ENCODE assay signal across 10 cellular contexts in genomic region chr19:54133312-54133956, GRCh38. TPM values are rescaled to one million over a fixed set of nuclear protein-coding genes. Genes with fewer than 3 reads are reported as not detected.
DNase-seq lines count a peak whose midpoint lies in the region; ATAC-seq, FAIRE-seq and TF ChIP-seq lines count a peak whose summit lies in the region.
"Had no signal": no experiment of that assay in that cellular context is flagged by ENCODE, and none has a peak within 500 bp of the region (broad histone marks: within the 10 kb centered on the region; RNA-seq: fewer than 3 reads in every experiment).

No MANE protein-coding gene starts in this region.

- H3K79me2 ChIP-seq in H1 (ENCODE audit: control insufficient read depth in 1 of 2, insufficient read depth in 2 of 2, low read length in 2 of 2): peaks cover 0 to 5% of the 10 kb centered on the region in 2 experiments; a peak in 3 of 4 replicates

- H2BK120ac ChIP-seq in H1 (replicated peaks; ENCODE audit: low read depth, low read length): no peak overlapping the region

- H3K23me2 ChIP-seq in H1 (ENCODE audit: low read depth, low read length): peaks cover 13% of the 10 kb centered on the region

- H3K27me3 ChIP-seq in H1 (replicated peaks in 1 of 4; ENCODE audit: control insufficient read depth in 3 of 4, extremely low read depth in 1 of 4, insufficient read depth in 3 of 4, low read length in 3 of 4): no peaks in the 10 kb centered on the region
- H3K27me3 ChIP-seq: cardiac muscle cell had no signal

- H3K4me2 ChIP-seq in H1 (ENCODE audit: insufficient read depth in 1 of 2, low read depth in 2 of 2, low read length in 2 of 2): no peak overlapping the region

- H3K36me3 Mint-ChIP-seq in activated naive CD4-positive, alpha-beta T cell treated with anti-CD3 and anti-CD28 coated beads, Interleukin-2, amount 10 ng/mL, durations not matched to agents 7 days and 5 days: peaks cover 14% of the 10 kb centered on the region
- H3K36me3 Mint-ChIP-seq in stimulated activated effector memory CD8-positive, alpha-beta T cell treated with anti-CD3 and anti-CD28 coated beads, Interleukin-12 subunit alpha, Interleukin-12 subunit beta, amount 100 ng/mL, for 72 hours: peaks cover 37% of the 10 kb centered on the region

- H4K20me1 ChIP-seq in H1 (replicated peaks in 1 of 2; ENCODE audit: control insufficient read depth in 1 of 2, insufficient read depth in 2 of 2, low read length in 2 of 2): peaks cover 0 to 8% of the 10 kb centered on the region in 2 experiments

- H4K91ac ChIP-seq in H1 (replicated peaks; ENCODE audit: insufficient read length, low read length): peak overlapping the region; percentile 8

- TF ChIP-seq CTCF in H1 (IDR thresholded peaks at IDR 0.05; ENCODE audit: control extremely low read depth in 1 of 3, insufficient read depth in 1 of 3, low read depth in 1 of 3, low read length in 3 of 3): no peak

- H2BK5ac ChIP-seq in H1 (ENCODE audit: low read depth, low read length): peak overlapping the region; percentile 57

- no peak overlapping the region for H3K27ac Mint-ChIP-seq in activated naive CD4-positive, alpha-beta T cell treated with anti-CD3 and anti-CD28 coated beads, Interleukin-2, amount 10 ng/mL, durations not matched to agents 7 days and 5 days
- no peak overlapping the region for H3K27ac Mint-ChIP-seq in stimulated activated effector memory CD8-positive, alpha-beta T cell treated with anti-CD3 and anti-CD28 coated beads, Interleukin-12 subunit alpha, Interleukin-12 subunit beta, amount 100 ng/mL, for 72 hours

- peaks cover 19% of the 10 kb centered on the region for H3K4me1 Mint-ChIP-seq in activated naive CD4-positive, alpha-beta T cell treated with anti-CD3 and anti-CD28 coated beads, Interleukin-2, amount 10 ng/mL, durations not matched to agents 7 days and 5 days
- peaks cover 17% of the 10 kb centered on the region for H3K4me1 Mint-ChIP-seq in stimulated activated effector memory CD8-positive, alpha-beta T cell treated with anti-CD3 and anti-CD28 coated beads, Interleukin-12 subunit alpha, Interleukin-12 subunit beta, amount 100 ng/mL, for 72 hours

- peaks cover 0 to 5% (median under 1%) of the 10 kb centered on the region in 4 experiments; a peak in 2 of 7 replicates for H3K4me1 ChIP-seq in H1 (replicated peaks in 1 of 4; ENCODE audit: control insufficient read depth in 3 of 4, insufficient read depth in 4 of 4, low read length in 3 of 4)

- peaks cover 3 to 10% of the 10 kb centered on the region in 2 experiments; a peak in 3 of 4 replicates for H3K9me3 ChIP-seq in H1 (ENCODE audit: insufficient read depth in 2 of 2, low read depth in 1 of 2, low read length in 1 of 2)

- H3K4me3 ChIP-seq in H1 (ENCODE audit: extremely low read depth in 1 of 4, insufficient read depth in 2 of 4, low read depth in 3 of 4, low read length in 4 of 4): no peak overlapping the region
- H3K4me3 ChIP-seq: cardiac muscle cell had no signal

- peaks cover 7% of the 10 kb centered on the region for H3K27me3 Mint-ChIP-seq in activated naive CD4-positive, alpha-beta T cell treated with anti-CD3 and anti-CD28 coated beads, Interleukin-2, amount 10 ng/mL, durations not matched to agents 7 days and 5 days

- peak overlapping the region; percentile 11; the same call in 1 of the 2 replicates for H2BK12ac ChIP-seq in H1 (ENCODE audit: low read depth, low read length)

- no peaks in the 10 kb centered on the region for H3K79me1 ChIP-seq in H1 (ENCODE audit: low read depth, low read length)

- peak; percentile 26 for DNase-seq in activated naive CD4-positive, alpha-beta T cell treated with anti-CD3 and anti-CD28 coated beads, Interleukin-2, amount 10 ng/mL, durations not matched to agents 7 days and 5 days
- no peak for DNase-seq in activated naive CD4-positive, alpha-beta T cell (lab: John Stamatoyannopoulos, UW)
- peak; percentile 98 for DNase-seq in NCI-H69 (lab: John Stamatoyannopoulos, UW)
- DNase-seq in H1 (ENCODE audit: low read depth in 1 of 2, low spot score in 2 of 2): peak; percentile 63 to 78
- DNase-seq in ureter (ENCODE audit: low spot score): peak; percentile 89
- no peak for DNase-seq in stimulated activated effector memory CD8-positive, alpha-beta T cell treated with anti-CD3 and anti-CD28 coated beads, Interleukin-12 subunit alpha, Interleukin-12 subunit beta, amount 100 ng/mL, for 72 hours (ENCODE audit: low spot score in 2 of 2)

- H3K9ac ChIP-seq in H1 (replicated peaks in 1 of 4; ENCODE audit: extremely low read depth in 1 of 4, low read depth in 3 of 4, low read length in 3 of 4): no peak overlapping the region

- H3K23ac ChIP-seq in H1 (ENCODE audit: insufficient read length): no peak overlapping the region

- TF ChIP-seq EP300 in H1 (IDR thresholded peaks at IDR 0.05; ENCODE audit: borderline replicate concordance in 1 of 2, low read depth in 2 of 2, low read length in 2 of 2): no peak

- H2AK5ac ChIP-seq in H1 (ENCODE audit: low read depth, low read length): peak overlapping the region; percentile 1; the same call in 1 of the 2 replicates

- peaks cover 3% of the 10 kb centered on the region for H3K9me3 Mint-ChIP-seq in activated naive CD4-positive, alpha-beta T cell treated with anti-CD3 and anti-CD28 coated beads, Interleukin-2, amount 10 ng/mL, durations not matched to agents 7 days and 5 days
- no peaks in the 10 kb centered on the region for H3K9me3 Mint-ChIP-seq in stimulated activated effector memory CD8-positive, alpha-beta T cell treated with anti-CD3 and anti-CD28 coated beads, Interleukin-12 subunit alpha, Interleukin-12 subunit beta, amount 100 ng/mL, for 72 hours
- H3K9me3 Mint-ChIP-seq: neural crest cell had no signal

- no peak overlapping the region for H2AFZ ChIP-seq in H1 (ENCODE audit: low read length)

- H3K14ac ChIP-seq in H1 (ENCODE audit: insufficient read length): no peak overlapping the region

- peaks cover 10 to 34% (median 11%) of the 10 kb centered on the region in 4 experiments; a peak in 7 of 8 replicates for H3K36me3 ChIP-seq in H1 (ENCODE audit: control insufficient read depth in 2 of 4, insufficient read depth in 4 of 4, low read length in 3 of 4)

- no peak overlapping the region for H4K5ac ChIP-seq in H1 (ENCODE audit: insufficient read length, low read depth, low read length)

- FAIRE-seq in H1 (lab: Jason Lieb, UNC): no peak

- ATAC-seq in GM18873 (IDR thresholded peaks at IDR 0.05; ENCODE audit: low FRiP score, unreplicated experiment): no peak
- no peak for ATAC-seq in stimulated activated effector memory CD8-positive, alpha-beta T cell treated with anti-CD3 and anti-CD28 coated beads, Interleukin-12 subunit alpha, Interleukin-12 subunit beta, amount 100 ng/mL, for 72 hours
- no peak for ATAC-seq in HG02623 (IDR thresholded peaks at IDR 0.05; ENCODE audit: unreplicated experiment)

- H4K8ac ChIP-seq in H1 (ENCODE audit: extremely low read depth, insufficient read depth, low read length): no peak overlapping the region

- POLR2A ChIA-PET in H1 (lab: Charles Lee; ENCODE audit: partially characterized antibody): interaction anchor here (1.0 to 15.7 kb wide), 8 partner anchors 7 to 183 kb away, joined by 3 to 348 read pairs (median 8); partner anchors contain the start of genes LENG1, PRPF31 and TFPT

- no peak for TF ChIP-seq POLR2A in H1 (IDR thresholded peaks at IDR 0.05; ENCODE audit: control extremely low read depth in 1 of 2, low read depth in 2 of 2, low read length in 2 of 2)

- H3K27ac ChIP-seq in H1 (ENCODE audit: low read depth, low read length): no peak overlapping the region
- H3K27ac ChIP-seq: cardiac muscle cell had no signal

- H2BK15ac ChIP-seq in H1 (ENCODE audit: low read length): peak overlapping the region; percentile 13; the same call in 1 of the 2 replicates

- no peak overlapping the region for H3K18ac ChIP-seq in H1 (ENCODE audit: extremely low read depth, low read length)

- TF ChIP-seq RAD21 in H1 (IDR thresholded peaks at IDR 0.05 in 1 of 2, conservative IDR thresholded peaks at IDR 0.05 in 1 of 2; ENCODE audit: low read depth in 2 of 2, low read length in 2 of 2): no peak

- 92% methylated on average over 10 of the region's 10 CpGs; no CpG with 5 or more reads in 1 of the 2 experiments for WGBS in H1 (ENCODE audit: extremely low coverage in 1 of 2, insufficient coverage in 1 of 2, insufficient read length in 1 of 2, insufficient replicate concordance in 2 of 2, low coverage in 1 of 2, low lambda C conversion rate in 2 of 2, missing lambda C conversion rate in 1 of 2), 2 experiments

- no peak overlapping the region for H3K56ac ChIP-seq in H1 (replicated peaks; ENCODE audit: insufficient read length, low read depth, low read length)

- H3K4me3 Mint-ChIP-seq in activated naive CD4-positive, alpha-beta T cell treated with anti-CD3 and anti-CD28 coated beads, Interleukin-2, amount 10 ng/mL, durations not matched to agents 7 days and 5 days: no peak overlapping the region
- no peak overlapping the region for H3K4me3 Mint-ChIP-seq in stimulated activated effector memory CD8-positive, alpha-beta T cell treated with anti-CD3 and anti-CD28 coated beads, Interleukin-12 subunit alpha, Interleukin-12 subunit beta, amount 100 ng/mL, for 72 hours

- CTCF ChIA-PET in activated naive CD4-positive, alpha-beta T cell treated with anti-CD3 and anti-CD28 coated beads, Interleukin-2, amount 10 ng/mL, durations not matched to agents 7 days and 5 days (lab: Charles Lee): no interaction called here
- CTCF ChIA-PET in H1 (lab: Charles Lee; ENCODE audit: partially characterized antibody): no interaction called here

- 0 out of 2 replicates have a peak overlapping the region, but pooled peaks have one; percentile 3 for H2BK20ac ChIP-seq in H1 (ENCODE audit: low read length)

- H3K4ac ChIP-seq in H1 (replicated peaks; ENCODE audit: insufficient read length, low read depth, low read length): peak overlapping the region; percentile 7

RNA-seq across cellular contexts. Expression of gene CNOT3, which starts 4.1 kb away (rescaled TPM):
- total RNA-seq in H1 (2021; fragmentation: NEBNext Ultra II Directional; extraction: Animal tissue kit (Norgen Biotek cat#: 25700)): 82.9 and 86.4 TPM in 2 replicates
- polyA plus RNA-seq in H1 (2011; rRNA removed): 21.2 and 44.0 TPM in 2 replicates
- polyA plus RNA-seq in H1 (2011; cell fraction: cytosol; rRNA removed): 21.1 TPM
- polyA plus RNA-seq in H1 (2011; cell fraction: nucleus; rRNA removed): 40.7 TPM
- 58.4 to 80.0 TPM (median 76.9 TPM) in 4 replicates for polyA plus RNA-seq in H1 (2012, experiment 1 of 2)
- 81.1 TPM for polyA plus RNA-seq in H1 (2012, experiment 2 of 2)
- 59.8 TPM for polyA plus RNA-seq in H1 (2013, experiment 1 of 2)
- polyA plus RNA-seq in H1 (2013, experiment 2 of 2): 58.6 TPM
- polyA minus RNA-seq in H1 (2011; rRNA and poly(A)+ RNA removed): 17.1 and 29.0 TPM in 2 replicates
- 47.1 TPM for polyA minus RNA-seq in H1 (2011; cell fraction: cytosol; rRNA and poly(A)+ RNA removed)
- polyA minus RNA-seq in H1 (2011; cell fraction: nucleus; rRNA and poly(A)+ RNA removed): 17.9 TPM
- 54.6 TPM for total RNA-seq in ureter

RNA-seq across cellular contexts. Expression of gene PRPF31, which starts 17.9 kb away (rescaled TPM):
- 89.5 and 97.4 TPM in 2 replicates for total RNA-seq in H1 (2021; fragmentation: NEBNext Ultra II Directional; extraction: Animal tissue kit (Norgen Biotek cat#: 25700))
- 51.1 and 67.1 TPM in 2 replicates for polyA plus RNA-seq in H1 (2011; rRNA removed)
- polyA plus RNA-seq in H1 (2011; cell fraction: cytosol; rRNA removed): 70.4 TPM
- 84.9 TPM for polyA plus RNA-seq in H1 (2011; cell fraction: nucleus; rRNA removed)
- polyA plus RNA-seq in H1 (2012, experiment 1 of 2): 66.4 to 104 TPM (median 101 TPM) in 4 replicates
- 45.9 TPM for polyA plus RNA-seq in H1 (2012, experiment 2 of 2)
- 64.0 TPM for polyA plus RNA-seq in H1 (2013, experiment 1 of 2)
- 67.0 TPM for polyA plus RNA-seq in H1 (2013, experiment 2 of 2)
- 28.2 and 36.3 TPM in 2 replicates for polyA minus RNA-seq in H1 (2011; rRNA and poly(A)+ RNA removed)
- 28.2 TPM for polyA minus RNA-seq in H1 (2011; cell fraction: cytosol; rRNA and poly(A)+ RNA removed)
- 21.2 TPM for polyA minus RNA-seq in H1 (2011; cell fraction: nucleus; rRNA and poly(A)+ RNA removed)
- 59.0 TPM for total RNA-seq in ureter

RNA-seq across cellular contexts. Expression of gene TFPT, which starts 18.0 kb away (rescaled TPM):
- 17.7 TPM in 2 replicates for total RNA-seq in H1 (2021; fragmentation: NEBNext Ultra II Directional; extraction: Animal tissue kit (Norgen Biotek cat#: 25700))
- 10.4 and 17.3 TPM in 2 replicates for polyA plus RNA-seq in H1 (2011; rRNA removed)
- polyA plus RNA-seq in H1 (2011; cell fraction: cytosol; rRNA removed): 17.4 TPM
- polyA plus RNA-seq in H1 (2011; cell fraction: nucleus; rRNA removed): 10.2 TPM
- polyA plus RNA-seq in H1 (2012, experiment 1 of 2): 15.9 to 18.4 TPM (median 17.5 TPM) in 4 replicates
- polyA plus RNA-seq in H1 (2012, experiment 2 of 2): 9.4 TPM
- 9.3 TPM for polyA plus RNA-seq in H1 (2013, experiment 1 of 2)
- polyA plus RNA-seq in H1 (2013, experiment 2 of 2): 9.8 TPM
- 1.9 and 2.1 TPM in 2 replicates for polyA minus RNA-seq in H1 (2011; rRNA and poly(A)+ RNA removed)
- 7.4 TPM for polyA minus RNA-seq in H1 (2011; cell fraction: cytosol; rRNA and poly(A)+ RNA removed)
- 7.3 TPM for polyA minus RNA-seq in H1 (2011; cell fraction: nucleus; rRNA and poly(A)+ RNA removed)
- 16.8 TPM for total RNA-seq in ureter

RNA-seq across cellular contexts. Expression of gene LENG1, which starts 26.1 kb away (rescaled TPM):
- total RNA-seq in H1 (2021; fragmentation: NEBNext Ultra II Directional; extraction: Animal tissue kit (Norgen Biotek cat#: 25700)): 4.4 and 4.6 TPM in 2 replicates
- polyA plus RNA-seq in H1 (2011; rRNA removed): 1.2 and 1.5 TPM in 2 replicates
- polyA plus RNA-seq in H1 (2011; cell fraction: cytosol; rRNA removed): 2.4 TPM
- 2.1 TPM for polyA plus RNA-seq in H1 (2011; cell fraction: nucleus; rRNA removed)
- 3.9 to 5.0 TPM (median 4.4 TPM) in 4 replicates for polyA plus RNA-seq in H1 (2012, experiment 1 of 2)
- 2.5 TPM for polyA plus RNA-seq in H1 (2012, experiment 2 of 2)
- 4.3 TPM for polyA plus RNA-seq in H1 (2013, experiment 1 of 2)
- 4.5 TPM for polyA plus RNA-seq in H1 (2013, experiment 2 of 2)
- 0.10 and 0.25 TPM in 2 replicates for polyA minus RNA-seq in H1 (2011; rRNA and poly(A)+ RNA removed)
- 0.95 TPM for polyA minus RNA-seq in H1 (2011; cell fraction: cytosol; rRNA and poly(A)+ RNA removed)
- 1.6 TPM for polyA minus RNA-seq in H1 (2011; cell fraction: nucleus; rRNA and poly(A)+ RNA removed)
- 5.8 TPM for total RNA-seq in ureter

RNA-seq across cellular contexts. Expression of gene NDUFA3, which starts 30.8 kb away (rescaled TPM):
- 175 and 177 TPM in 2 replicates for total RNA-seq in H1 (2021; fragmentation: NEBNext Ultra II Directional; extraction: Animal tissue kit (Norgen Biotek cat#: 25700))
- 208 and 294 TPM in 2 replicates for polyA plus RNA-seq in H1 (2011; rRNA removed)
- polyA plus RNA-seq in H1 (2011; cell fraction: cytosol; rRNA removed): 162 TPM
- 152 TPM for polyA plus RNA-seq in H1 (2011; cell fraction: nucleus; rRNA removed)
- 315 to 383 TPM (median 326 TPM) in 4 replicates for polyA plus RNA-seq in H1 (2012, experiment 1 of 2)
- 395 TPM for polyA plus RNA-seq in H1 (2012, experiment 2 of 2)
- 842 TPM for polyA plus RNA-seq in H1 (2013, experiment 1 of 2)
- 873 TPM for polyA plus RNA-seq in H1 (2013, experiment 2 of 2)
- 56.9 and 81.7 TPM in 2 replicates for polyA minus RNA-seq in H1 (2011; rRNA and poly(A)+ RNA removed)
- 256 TPM for polyA minus RNA-seq in H1 (2011; cell fraction: cytosol; rRNA and poly(A)+ RNA removed)
- polyA minus RNA-seq in H1 (2011; cell fraction: nucleus; rRNA and poly(A)+ RNA removed): 60.9 TPM
- total RNA-seq in ureter: 126 TPM

Comparison
In these comparisons a context has a peak if more than half of its experiments do, and no peak if none do; other contexts are left out.
1. DNase-seq: peak in activated naive CD4-positive, alpha-beta T cell treated with anti-CD3 and anti-CD28 coated beads, Interleukin-2, amount 10 ng/mL, durations not matched to agents 7 days and 5 days (single experiment), NCI-H69 (single experiment), H1 (2 of 2) and ureter (single experiment); none in activated naive CD4-positive, alpha-beta T cell (0 of 4) and stimulated activated effector memory CD8-positive, alpha-beta T cell treated with anti-CD3 and anti-CD28 coated beads, Interleukin-12 subunit alpha, Interleukin-12 subunit beta, amount 100 ng/mL, for 72 hours (0 of 2).